ENCODE assay signal across 23 cellular contexts in the genomic region with DNA sequence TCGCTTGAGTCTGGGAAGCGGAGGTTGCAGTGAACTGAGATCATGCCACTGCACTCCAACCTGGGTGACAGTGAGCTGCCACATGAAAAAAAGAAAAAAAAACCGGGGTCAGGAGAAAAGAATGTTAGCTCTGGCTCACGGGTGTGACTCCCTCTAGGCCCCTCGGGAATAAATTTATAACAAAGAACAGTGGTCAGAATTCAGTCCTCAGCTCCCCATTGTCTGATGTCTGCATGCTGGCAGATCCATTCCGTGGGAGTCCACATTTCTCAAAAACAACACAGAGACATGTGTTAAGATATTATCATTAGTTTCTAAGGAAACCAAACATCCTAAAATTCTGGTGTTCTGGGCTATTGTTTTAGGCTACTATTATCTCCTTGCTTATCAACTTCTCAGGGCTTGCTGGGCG.
DNase-seq lines count a peak whose midpoint lies in the region; ATAC-seq, FAIRE-seq and TF ChIP-seq lines count a peak whose summit lies in the region.
"Had no signal": no experiment of that assay in that cellular context is flagged by ENCODE, and none has a peak within 500 bp of the region (broad histone marks: within the 10 kb centered on the region; RNA-seq: fewer than 3 reads in every experiment).

No MANE protein-coding gene starts in this region.

- POLR2A ChIA-PET in K562 (lab: Yijun Ruan, JAX): no interaction called here
- POLR2A ChIA-PET in PC-3 (lab: Charles Lee; ENCODE audit: unreplicated experiment): no interaction called here

- H3K9me1 ChIP-seq in K562 (ENCODE audit: control insufficient read depth, insufficient read depth, low read length): no peaks in the 10 kb centered on the region

- H3K4me3 ChIP-seq in left ventricle myocardium inferior (no peak overlapping the region), K562 (no peak overlapping the region), fibroblast of the aortic adventitia (ENCODE audit: low read depth, low read length) (no peak overlapping the region), gastrocnemius medialis (no peak overlapping the region), PC-3 (ENCODE audit: low read length) (no peak overlapping the region)
- H3K4me3 ChIP-seq: A549, BLaER1, SK-N-MC had no signal

- no TSS peak for BruUV-seq in K562 (replicated peaks; lab: Mats Ljungman, UMichigan)
- no TSS peak for BruUV-seq in PC-3 (replicated peaks; lab: Mats Ljungman, UMichigan)

- no peaks in the 10 kb centered on the region for H3K79me2 ChIP-seq in K562 (ENCODE audit: control insufficient read depth, insufficient read depth, low read length)
- H3K79me2 ChIP-seq in PC-3 (ENCODE audit: low read length): no peaks in the 10 kb centered on the region

- no peaks in the 10 kb centered on the region for H3F3A ChIP-seq in PC-3 (ENCODE audit: low read length, unreplicated experiment)

- H4K20me1 ChIP-seq in K562 (replicated peaks; ENCODE audit: control insufficient read depth, insufficient read depth, low read length) (no peaks in the 10 kb centered on the region; the same call in 1 of the 2 replicates), PC-3 (ENCODE audit: low read length) (no peaks in the 10 kb centered on the region)
- H4K20me1 ChIP-seq: BLaER1 had no signal

- in situ Hi-C loops in K562 (cut with MboI) (no loop called here), gastrocnemius medialis (cut with MboI; ENCODE audit: low sequenced_read_pairs in 4 of 4) (no loop called here)

- H3K27me3 ChIP-seq in left ventricle myocardium inferior (ENCODE audit: low read depth) (peaks cover 8% of the 10 kb centered on the region), K562 (ENCODE audit: control insufficient read depth in 2 of 2, insufficient read depth in 2 of 2, low read length in 2 of 2) (peaks cover 0 to 3% of the 10 kb centered on the region in 2 experiments; a peak in 1 of 5 replicates), gastrocnemius medialis (no peaks in the 10 kb centered on the region), PC-3 (ENCODE audit: low read length) (no peaks in the 10 kb centered on the region)
- H3K27me3 ChIP-seq: BLaER1 had no signal

- H3K27ac ChIP-seq in left ventricle myocardium inferior (replicated peaks) (peak overlapping the region; percentile 72), K562 (ENCODE audit: extremely low read depth, low read depth, low read length) (no peak overlapping the region), gastrocnemius medialis (no peak overlapping the region), PC-3 (ENCODE audit: low read length) (no peak overlapping the region)
- H3K27ac ChIP-seq: A549, BLaER1, SK-N-MC had no signal

- no peak for TF ChIP-seq CTCF in left ventricle myocardium inferior (IDR thresholded peaks at IDR 0.05; ENCODE audit: borderline replicate concordance)
- TF ChIP-seq CTCF in K562 (IDR thresholded peaks at IDR 0.05 in 2 of 3, conservative IDR thresholded peaks at IDR 0.05 in 1 of 3; ENCODE audit: insufficient read depth in 2 of 3, low read depth in 1 of 3, low read length in 3 of 3): no peak
- TF ChIP-seq CTCF in fibroblast of the aortic adventitia (IDR thresholded peaks at IDR 0.05; ENCODE audit: insufficient read depth, low read length): no peak
- TF ChIP-seq CTCF in gastrocnemius medialis (IDR thresholded peaks at IDR 0.05 in 4 of 5, conservative IDR thresholded peaks at IDR 0.05 in 1 of 5): no peak
- no peak for TF ChIP-seq CTCF in PC-3 (conservative IDR thresholded peaks at IDR 0.05; ENCODE audit: low read depth, low read length)

- no peak for ATAC-seq in Right ventricle myocardium superior (ENCODE audit: poor library complexity)
- ATAC-seq in K562: no peak
- peak; percentile 36 to 39 for ATAC-seq in gastrocnemius medialis
- ATAC-seq in PC-3: no peak
- ATAC-seq: A549 had no signal

- H3K9me3 ChIP-seq in left ventricle myocardium inferior (replicated peaks) (no peaks in the 10 kb centered on the region), K562 (replicated peaks; ENCODE audit: control insufficient read depth, insufficient read depth, low read depth, low read length) (no peaks in the 10 kb centered on the region), gastrocnemius medialis (no peaks in the 10 kb centered on the region), PC-3 (ENCODE audit: low read length) (no peaks in the 10 kb centered on the region)
- H3K9me3 ChIP-seq: A549, BLaER1 had no signal

- H3K36me3 ChIP-seq in left ventricle myocardium inferior: no peaks in the 10 kb centered on the region
- H3K36me3 ChIP-seq in K562 (ENCODE audit: control insufficient read depth, insufficient read depth, low read length): no peaks in the 10 kb centered on the region
- no peaks in the 10 kb centered on the region for H3K36me3 ChIP-seq in gastrocnemius medialis
- no peaks in the 10 kb centered on the region for H3K36me3 ChIP-seq in PC-3 (ENCODE audit: low read depth, low read length)
- H3K36me3 ChIP-seq: BLaER1 had no signal

- no peak overlapping the region for H3K4me2 ChIP-seq in K562 (ENCODE audit: insufficient read depth, low read length)
- no peak overlapping the region for H3K4me2 ChIP-seq in PC-3 (ENCODE audit: low read length)
- H3K4me2 ChIP-seq: A549, BLaER1 had no signal

- H3K9ac ChIP-seq in K562 (ENCODE audit: insufficient read depth in 1 of 2, low read depth in 2 of 2, low read length in 2 of 2): no peak overlapping the region
- no peak overlapping the region for H3K9ac ChIP-seq in PC-3 (ENCODE audit: low read length)
- H3K9ac ChIP-seq: BLaER1 had no signal

- no peak for DNase-seq in left ventricle myocardium inferior
- DNase-seq in Right ventricle myocardium superior: no peak
- DNase-seq in K562 (ENCODE audit: extremely low read depth in 1 of 4, low spot score in 3 of 4): no peak
- DNase-seq in fibroblast of the aortic adventitia (ENCODE audit: low read depth): peak; percentile 76
- DNase-seq in gastrocnemius medialis: no peak
- no peak for DNase-seq in PC-3
- DNase-seq in stimulated activated CD4-positive, alpha-beta T cell treated with anti-CD3 and anti-CD28 coated beads, Interleukin-2, amount 100 ng/mL, for 48 hours: no peak
- DNase-seq in NCI-H1048 (lab: John Stamatoyannopoulos, UW): no peak
- DNase-seq: Calu3; CD4-positive, alpha-beta memory T cell; EL; HFFc6; NCI-H1436; NCI-H1930; NCI-H2171 treated with DMSO at 0.1 percent for 48 hours; NCI-H446; SHP77 had no signal

- TF ChIP-seq EP300 in K562 (IDR thresholded peaks at IDR 0.05; ENCODE audit: low read length): no peak

- WGBS in K562 (ENCODE audit: insufficient coverage, low coverage, missing lambda C conversion rate): 3% methylated on average over 6 of the region's 7 CpGs

- H2AFZ ChIP-seq in K562 (ENCODE audit: low read depth, low read length) (no peak overlapping the region), PC-3 (ENCODE audit: low read length) (no peak overlapping the region)

- CTCF ChIA-PET in K562 (lab: Yijun Ruan, JAX; ENCODE audit: low intra/inter-chr PET ratio): no interaction called here
- CTCF ChIA-PET in PC-3 (lab: Charles Lee): no interaction called here

- no peak for TF ChIP-seq RAD21 in K562 (CRISPR knock-in tag; conservative IDR thresholded peaks at IDR 0.05 in 1 of 2, IDR thresholded peaks at IDR 0.05 in 1 of 2)

- no peaks in the 10 kb centered on the region for H3K9me2 ChIP-seq in PC-3 (replicated peaks; ENCODE audit: low read length)

- intact Hi-C loops in left ventricle myocardium inferior (cut with micrococcal nuclease): no loop called here
- intact Hi-C loops in Right ventricle myocardium superior (cut with DNase I): no loop called here
- intact Hi-C loops in K562 (cut with micrococcal nuclease): loop anchor here (10.0 kb wide), 1 partner anchor 193 kb away; the partner anchor contains the start of gene IDE
- intact Hi-C loops in gastrocnemius medialis (cut with DNase I; ENCODE audit: low total_unique reads): no loop called here
- intact Hi-C loops in PC-3 (cut with micrococcal nuclease): no loop called here

- H3K4me1 ChIP-seq in left ventricle myocardium inferior: peaks cover 16% of the 10 kb centered on the region
- no peaks in the 10 kb centered on the region for H3K4me1 ChIP-seq in K562 (replicated peaks in 1 of 2; ENCODE audit: control insufficient read depth in 2 of 2, insufficient read depth in 2 of 2, low read length in 2 of 2)
- H3K4me1 ChIP-seq in gastrocnemius medialis: no peaks in the 10 kb centered on the region
- H3K4me1 ChIP-seq in PC-3 (ENCODE audit: insufficient read depth, low read length): no peaks in the 10 kb centered on the region
- H3K4me1 ChIP-seq: A549, BLaER1 had no signal

- TF ChIP-seq POLR2A in K562 (conservative IDR thresholded peaks at IDR 0.05) (no peak), gastrocnemius medialis (IDR thresholded peaks at IDR 0.05) (no peak)

- no peak for FAIRE-seq in K562 (lab: Jason Lieb, UNC)
- FAIRE-seq: A549, GM12892, GM18507, RCC 7860 had no signal

TF ChIP-seq in K562, 482 proteins besides CTCF, POLR2A, EP300 and RAD21:
- TF ChIP-seq CHD4 (IDR thresholded peaks at IDR 0.05; ENCODE audit: insufficient read depth, insufficient replicate concordance, low read depth, low read length, poor library complexity, severe bottlenecking) (no peak), FOXJ2 (tag; IDR thresholded peaks at IDR 0.05) (peak; percentile 81)

Comparison
In these comparisons a context has a peak if more than half of its experiments do, and no peak if none do; other contexts are left out.
1. ATAC-seq: peak in gastrocnemius medialis (2 of 2); none in Right ventricle myocardium superior (single experiment), K562 (single experiment) and PC-3 (single experiment).